8 cellular contexts compared by ENCODE assay signal in genomic region chr2:110854355-110855081, GRCh38.
DNase-seq lines count a peak whose midpoint lies in the region; ATAC-seq, FAIRE-seq and TF ChIP-seq lines count a peak whose summit lies in the region.

No MANE protein-coding gene starts in this region.

- POLR2A ChIA-PET in HEK293 (lab: Yijun Ruan, JAX) (interaction anchor here (0.6 kb wide), 1 partner anchor 43 kb away, joined by 4 read pairs; no protein-coding TSS in a partner anchor), WTC11 (lab: Charles Lee) (no interaction called here)

- peak overlapping the region; percentile 83 for H3K27ac Mint-ChIP-seq in WTC11

- ATAC-seq in DND-41 (ENCODE audit: insufficient read depth, low read depth) (no peak), WTC11 (peak; percentile 73), lower lobe of right lung (peak in 1 of 2 donors; percentile 25)

- TF ChIP-seq CTCF in DND-41 (IDR thresholded peaks at IDR 0.05; ENCODE audit: borderline replicate concordance, extremely low read depth, low read length, poor library complexity, severe bottlenecking) = peak; percentile 53
- no peak for TF ChIP-seq CTCF in HEK293 (tag by site-specific recombination; IDR thresholded peaks at IDR 0.05)
- TF ChIP-seq CTCF in WTC11 (IDR thresholded peaks at IDR 0.05) = no peak; the same call in 1 of the 2 replicates
- TF ChIP-seq CTCF in lower lobe of right lung (IDR thresholded peaks at IDR 0.05) = peak; percentile 11

- intact Hi-C loops in lower lobe of right lung (cut with DNase I) = no loop called here

- H3K27me3 ChIP-seq in DND-41 (ENCODE audit: insufficient read depth, low read length, poor library complexity) = no peaks in the 10 kb centered on the region
- H3K27me3 ChIP-seq in lower lobe of right lung (ENCODE audit: low read depth) = no peaks in the 10 kb centered on the region

- H3K36me3 Mint-ChIP-seq in WTC11 = peaks cover 11% of the 10 kb centered on the region

- CTCF ChIA-PET in HEK293 (lab: Yijun Ruan, JAX) = interaction anchor here (0.5 to 1.6 kb wide), 7 partner anchors 11 to 819 kb away, joined by 3 to 15 read pairs (median 3); no protein-coding TSS in a partner anchor
- CTCF ChIA-PET in WTC11 (lab: Charles Lee) = interaction anchor here (0.8 to 1.0 kb wide), 3 partner anchors 12 to 86 kb away, joined by 3 read pairs; no protein-coding TSS in a partner anchor

- H3K4me3 Mint-ChIP-seq in WTC11 = no peak overlapping the region

- no peaks in the 10 kb centered on the region for H3K9me3 ChIP-seq in DND-41 (ENCODE audit: insufficient read depth, low read length, severe bottlenecking)
- H3K9me3 ChIP-seq in HEK293 (ENCODE audit: control insufficient read depth, insufficient read depth, low read depth, low read length) = no peaks in the 10 kb centered on the region
- H3K9me3 ChIP-seq in lower lobe of right lung = no peaks in the 10 kb centered on the region

- H3K4me1 ChIP-seq in DND-41 (ENCODE audit: insufficient read depth, low read length) = peaks cover 82% of the 10 kb centered on the region
- H3K4me1 ChIP-seq in HEK293 (ENCODE audit: control insufficient read depth, insufficient read depth, low read length) = no peaks in the 10 kb centered on the region; the same call in 1 of the 2 replicates
- H3K4me1 ChIP-seq in lower lobe of right lung = no peaks in the 10 kb centered on the region

- H3K4me2 ChIP-seq in DND-41 (ENCODE audit: insufficient read depth, low read length) = no peak overlapping the region

- no peak overlapping the region for H3K4me3 ChIP-seq in DND-41 (ENCODE audit: low read depth in 1 of 2, low read length in 2 of 2)
- H3K4me3 ChIP-seq in HEK293 (ENCODE audit: low read depth, low read length) = no peak overlapping the region
- H3K4me3 ChIP-seq in lower lobe of right lung = no peak overlapping the region

- DNase-seq in DND-41 = peak; percentile 44
- DNase-seq in WTC11 (ENCODE audit: low spot score) = no peak
- DNase-seq in lower lobe of right lung = no peak
- no peak for DNase-seq in UCSD-AML1 (lab: John Stamatoyannopoulos, UW; ENCODE audit: unreplicated experiment)
- no peak for DNase-seq in NCI-H2029 (lab: John Stamatoyannopoulos, UW)
- DNase-seq in ureter (ENCODE audit: low spot score) = no peak
- DNase-seq in frontal cortex (ENCODE audit: low spot score in 2 of 2) = no peak

- FAIRE-seq in frontal cortex (lab: Jason Lieb, UNC) = no peak

- H3K4me1 Mint-ChIP-seq in WTC11 = peaks cover 40% of the 10 kb centered on the region

- peaks cover 11% of the 10 kb centered on the region; the same call in 1 of the 2 replicates for H3K9me3 Mint-ChIP-seq in WTC11

- H3K79me2 ChIP-seq in DND-41 (ENCODE audit: insufficient read depth, low read length) = no peaks in the 10 kb centered on the region

- no peak overlapping the region for H3K9ac ChIP-seq in DND-41 (ENCODE audit: low read depth, low read length)

- peak overlapping the region; percentile 86 for H3K27ac ChIP-seq in DND-41 (ENCODE audit: low read length)
- no peak overlapping the region for H3K27ac ChIP-seq in HEK293 (ENCODE audit: extremely low read depth, low read depth, low read length)
- no peak overlapping the region for H3K27ac ChIP-seq in lower lobe of right lung

- no peaks in the 10 kb centered on the region for H4K20me1 ChIP-seq in DND-41 (ENCODE audit: insufficient read depth, low read length)

- no peaks in the 10 kb centered on the region for H3K27me3 Mint-ChIP-seq in WTC11 (ENCODE audit: low read depth)

- no peak overlapping the region for H2AFZ ChIP-seq in DND-41 (ENCODE audit: low read depth, low read length)

- H3K36me3 ChIP-seq in DND-41 (ENCODE audit: insufficient read depth, low read length) (no peaks in the 10 kb centered on the region), HEK293 (ENCODE audit: control insufficient read depth in 2 of 2, insufficient read depth in 1 of 2, low read length in 2 of 2) (no peaks in the 10 kb centered on the region), lower lobe of right lung (no peaks in the 10 kb centered on the region)

TF ChIP-seq in HEK293, 187 proteins besides CTCF, POLR2A, EP300 and RAD21:
- TF ChIP-seq ZSCAN18 (tag by site-specific recombination; IDR thresholded peaks at IDR 0.05) (no peak), ZNF768 (tag by site-specific recombination; IDR thresholded peaks at IDR 0.05) (no peak), ZBTB21 (tag by site-specific recombination; IDR thresholded peaks at IDR 0.05) (no peak), ZNF692 (tag by site-specific recombination; IDR thresholded peaks at IDR 0.05) (0 out of 2 replicates have a peak, but pooled peaks have one; percentile 50), ZIC2 (tag by site-specific recombination; IDR thresholded peaks at IDR 0.05) (peak; percentile 56)
- TF ChIP-seq, protein P1, sequence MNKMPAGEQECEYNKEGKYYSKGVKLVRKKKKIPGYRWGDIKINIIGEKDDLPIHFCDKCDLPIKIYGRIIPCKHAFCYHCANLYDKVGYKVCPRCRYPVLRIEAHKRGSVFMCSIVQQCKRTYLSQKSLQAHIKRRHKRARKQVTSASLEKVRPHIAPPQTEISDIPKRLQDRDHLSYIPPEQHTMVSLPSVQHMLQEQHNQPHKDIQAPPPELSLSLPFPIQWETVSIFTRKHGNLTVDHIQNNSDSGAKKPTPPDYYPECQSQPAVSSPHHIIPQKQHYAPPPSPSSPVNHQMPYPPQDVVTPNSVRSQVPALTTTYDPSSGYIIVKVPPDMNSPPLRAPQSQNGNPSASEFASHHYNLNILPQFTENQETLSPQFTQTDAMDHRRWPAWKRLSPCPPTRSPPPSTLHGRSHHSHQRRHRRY (tag by site-specific recombination; IDR thresholded peaks at IDR 0.05) = no peak

TF ChIP-seq in WTC11, 78 proteins besides CTCF, POLR2A, EP300 and RAD21 (continues in another document):
- TF ChIP-seq ZBTB43 (CRISPR knock-in tag; IDR thresholded peaks at IDR 0.05) (no peak), FOXP4 (CRISPR knock-in tag; IDR thresholded peaks at IDR 0.05) (no peak), CREM (CRISPR knock-in tag; IDR thresholded peaks at IDR 0.05) (no peak), ESRRA (CRISPR knock-in tag; IDR thresholded peaks at IDR 0.05; ENCODE audit: borderline replicate concordance) (no peak), HMGXB4 (CRISPR knock-in tag; IDR thresholded peaks at IDR 0.05) (no peak), FOXP1 (CRISPR knock-in tag; IDR thresholded peaks at IDR 0.05; ENCODE audit: borderline replicate concordance) (no peak)
- TF ChIP-seq, protein P2, sequence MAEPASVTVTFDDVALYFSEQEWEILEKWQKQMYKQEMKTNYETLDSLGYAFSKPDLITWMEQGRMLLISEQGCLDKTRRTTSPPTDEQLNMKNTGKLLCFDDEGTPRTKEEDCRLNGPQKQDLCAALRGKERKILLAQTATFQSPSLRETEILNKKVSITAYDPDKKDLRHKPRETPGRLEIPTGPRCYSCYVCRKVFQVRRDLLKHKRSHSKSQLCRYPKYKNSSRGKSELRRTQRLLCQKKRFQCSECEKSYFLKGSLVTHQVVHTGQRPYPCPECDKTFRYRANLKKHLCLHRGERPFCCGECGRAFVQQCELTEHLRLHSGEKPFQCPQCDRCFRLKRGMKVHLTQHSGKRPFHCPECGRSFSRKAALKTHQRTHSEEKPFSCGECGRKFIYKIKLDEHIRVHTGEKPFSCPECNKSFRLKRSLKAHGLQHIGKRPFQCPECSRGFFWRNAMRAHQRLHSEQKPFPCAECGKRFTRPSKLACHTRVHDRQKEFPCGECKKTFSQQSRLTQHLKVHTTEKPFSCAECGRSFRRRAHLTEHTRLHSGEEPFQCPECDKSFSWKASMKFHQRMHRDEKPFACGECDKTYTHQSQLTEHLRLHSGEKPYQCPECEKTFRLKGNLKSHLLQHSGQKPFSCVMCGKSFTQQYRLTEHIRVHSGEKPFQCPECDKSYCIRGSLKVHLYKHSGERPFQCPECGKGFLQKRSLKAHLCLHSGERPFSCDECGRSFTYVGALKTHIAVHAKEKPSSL (CRISPR knock-in tag; conservative IDR thresholded peaks at IDR 0.05) = no peak

Comparison
In these comparisons a context has a peak if more than half of its experiments do, and no peak if none do; other contexts are left out.
1. CTCF ChIP-seq: peak in DND-41 (single experiment) and lower lobe of right lung (single experiment); none in HEK293 (single experiment) and WTC11 (single experiment).